Comparison of ENCODE assay signal across 1 cellular context in the genomic region with DNA sequence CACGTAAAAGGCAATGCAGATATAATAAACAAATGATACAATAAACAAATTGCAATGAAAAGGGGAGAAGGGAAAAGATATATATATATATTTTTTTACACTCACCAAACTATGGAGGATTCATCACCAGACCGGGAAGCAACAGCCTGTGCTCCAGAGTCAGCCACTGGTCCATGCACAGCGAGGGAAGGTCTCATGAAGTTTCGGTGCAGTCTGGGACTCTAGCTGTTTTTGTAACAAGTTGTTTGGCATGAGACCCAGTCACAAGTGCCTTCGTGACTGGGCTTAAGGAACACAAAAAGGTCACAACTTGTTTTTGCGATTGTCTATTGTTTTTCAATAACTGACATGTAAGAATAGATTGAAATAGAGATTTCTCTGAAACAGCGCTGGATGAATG. TPM values are rescaled to one million over a fixed set of nuclear protein-coding genes. Genes with fewer than 3 reads are reported as not detected.
"Had no signal": no experiment of that assay in that cellular context is flagged by ENCODE, and none has a peak within 500 bp of the region (broad histone marks: within the 10 kb centered on the region; RNA-seq: fewer than 3 reads in every experiment).

No MANE protein-coding gene starts in this region.

RNA-seq across cellular contexts. Expression of gene LIMS3, which starts 4.8 kb away (rescaled TPM):
- total RNA-seq: G401 had no signal
